In genomic region chr4:123554819-123555499, GRCh38 we compare ENCODE assay signal across 10 cellular contexts.
DNase-seq lines count a peak whose midpoint lies in the region; ATAC-seq, FAIRE-seq and TF ChIP-seq lines count a peak whose summit lies in the region.
"Had no signal": no experiment of that assay in that cellular context is flagged by ENCODE, and none has a peak within 500 bp of the region (broad histone marks: within the 10 kb centered on the region; RNA-seq: fewer than 3 reads in every experiment).

No MANE protein-coding gene starts in this region.

- no peaks in the 10 kb centered on the region for H3K27me3 ChIP-seq in astrocyte (ENCODE audit: insufficient read depth, low read length)
- H3K27me3 ChIP-seq in iPS-18a (ENCODE audit: control insufficient read depth, insufficient read depth, low read length): no peaks in the 10 kb centered on the region
- H3K27me3 ChIP-seq: SJSA1 had no signal

- H3K4me1 ChIP-seq in astrocyte (ENCODE audit: insufficient read depth, low read length) (peaks cover 28% of the 10 kb centered on the region), iPS-18a (ENCODE audit: control insufficient read depth, low read depth, low read length) (peaks cover 24% of the 10 kb centered on the region)

- H3K4me1 Mint-ChIP-seq in astrocyte (ENCODE audit: low read depth, unreplicated experiment): peaks cover 40% of the 10 kb centered on the region

- H3K27ac Mint-ChIP-seq in astrocyte (ENCODE audit: unreplicated experiment): peak overlapping the region; percentile 95

- peak overlapping the region; percentile 75 for H3K4me2 ChIP-seq in astrocyte (ENCODE audit: low read length)

- peaks cover 2% of the 10 kb centered on the region for H3K36me3 Mint-ChIP-seq in astrocyte (ENCODE audit: low read depth, unreplicated experiment)

- H3K9ac ChIP-seq in astrocyte (ENCODE audit: low read length) (peak overlapping the region; percentile 48), iPS-18a (ENCODE audit: low read length) (peak overlapping the region; percentile 4)

- H3K4me3 Mint-ChIP-seq in astrocyte (ENCODE audit: unreplicated experiment): no peak overlapping the region

- TF ChIP-seq CTCF in astrocyte (IDR thresholded peaks at IDR 0.05; ENCODE audit: insufficient read depth, low read depth, low read length) (no peak), retinal pigment epithelial cell (conservative IDR thresholded peaks at IDR 0.05; ENCODE audit: low read depth, low read length) (no peak)

- no peaks in the 10 kb centered on the region for H3K27me3 Mint-ChIP-seq in astrocyte (ENCODE audit: low read depth, unreplicated experiment)

- H3K4me3 ChIP-seq in astrocyte (ENCODE audit: insufficient read depth, low read depth, low read length) (no peak overlapping the region), iPS-18a (ENCODE audit: low read length) (no peak overlapping the region), retinal pigment epithelial cell (ENCODE audit: low read length) (no peak overlapping the region)
- H3K4me3 ChIP-seq: SJSA1 had no signal

- H3K79me2 ChIP-seq in astrocyte (ENCODE audit: insufficient read depth, low read length): no peaks in the 10 kb centered on the region

- no peak for FAIRE-seq in astrocyte (lab: Jason Lieb, UNC)

- H4K20me1 ChIP-seq in astrocyte (ENCODE audit: insufficient read depth, low read length): no peaks in the 10 kb centered on the region

- H3K36me3 ChIP-seq in astrocyte (ENCODE audit: insufficient read depth, low read length) (no peaks in the 10 kb centered on the region), iPS-18a (ENCODE audit: control insufficient read depth, low read depth, low read length) (no peaks in the 10 kb centered on the region)
- H3K36me3 ChIP-seq: SJSA1 had no signal

- H3K27ac ChIP-seq in astrocyte (ENCODE audit: low read depth, low read length) (peak overlapping the region; percentile 23), iPS-18a (ENCODE audit: low read length) (no peak overlapping the region)
- H3K27ac ChIP-seq: SJSA1 had no signal

- H3K9me3 ChIP-seq in astrocyte (ENCODE audit: insufficient read depth, low read depth, low read length) (no peaks in the 10 kb centered on the region), iPS-18a (ENCODE audit: control insufficient read depth, low read depth, low read length) (no peaks in the 10 kb centered on the region)
- H3K9me3 ChIP-seq: SJSA1 had no signal

- no peaks in the 10 kb centered on the region for H3K9me3 Mint-ChIP-seq in astrocyte (ENCODE audit: unreplicated experiment)

- ATAC-seq in GM18868 (IDR thresholded peaks at IDR 0.05; ENCODE audit: unreplicated experiment) (peak; percentile 40), GM18517 (IDR thresholded peaks at IDR 0.05; ENCODE audit: unreplicated experiment) (no peak)

- peak overlapping the region; percentile 42 for H2AFZ ChIP-seq in astrocyte (ENCODE audit: low read depth, low read length)

- DNase-seq in astrocyte (ENCODE audit: low read depth) (peak; percentile 4), retinal pigment epithelial cell (ENCODE audit: low read depth) (peak; percentile 41), iPS-NIHi7 (ENCODE audit: extremely low spot score) (no peak), OCI-M2 (lab: John Stamatoyannopoulos, UW; ENCODE audit: unreplicated experiment) (no peak)
- DNase-seq in stimulated activated CD4-positive, alpha-beta T cell treated with anti-CD3 and anti-CD28 coated beads, Interleukin-12 subunit alpha, Interleukin-12 subunit beta, amount 100 ng/mL, for 4 hours: no peak
- DNase-seq: MM.1S had no signal

Comparison
In these comparisons a context has a peak if more than half of its experiments do, and no peak if none do; other contexts are left out.
1. DNase-seq: peak in astrocyte (single experiment) and retinal pigment epithelial cell (single experiment); none in stimulated activated CD4-positive, alpha-beta T cell treated with anti-CD3 and anti-CD28 coated beads, Interleukin-12 subunit alpha, Interleukin-12 subunit beta, amount 100 ng/mL, for 4 hours (single experiment), iPS-NIHi7 (single experiment) and OCI-M2 (single experiment).